ENCODE assay signal across 17 cellular contexts in the genomic region with DNA sequence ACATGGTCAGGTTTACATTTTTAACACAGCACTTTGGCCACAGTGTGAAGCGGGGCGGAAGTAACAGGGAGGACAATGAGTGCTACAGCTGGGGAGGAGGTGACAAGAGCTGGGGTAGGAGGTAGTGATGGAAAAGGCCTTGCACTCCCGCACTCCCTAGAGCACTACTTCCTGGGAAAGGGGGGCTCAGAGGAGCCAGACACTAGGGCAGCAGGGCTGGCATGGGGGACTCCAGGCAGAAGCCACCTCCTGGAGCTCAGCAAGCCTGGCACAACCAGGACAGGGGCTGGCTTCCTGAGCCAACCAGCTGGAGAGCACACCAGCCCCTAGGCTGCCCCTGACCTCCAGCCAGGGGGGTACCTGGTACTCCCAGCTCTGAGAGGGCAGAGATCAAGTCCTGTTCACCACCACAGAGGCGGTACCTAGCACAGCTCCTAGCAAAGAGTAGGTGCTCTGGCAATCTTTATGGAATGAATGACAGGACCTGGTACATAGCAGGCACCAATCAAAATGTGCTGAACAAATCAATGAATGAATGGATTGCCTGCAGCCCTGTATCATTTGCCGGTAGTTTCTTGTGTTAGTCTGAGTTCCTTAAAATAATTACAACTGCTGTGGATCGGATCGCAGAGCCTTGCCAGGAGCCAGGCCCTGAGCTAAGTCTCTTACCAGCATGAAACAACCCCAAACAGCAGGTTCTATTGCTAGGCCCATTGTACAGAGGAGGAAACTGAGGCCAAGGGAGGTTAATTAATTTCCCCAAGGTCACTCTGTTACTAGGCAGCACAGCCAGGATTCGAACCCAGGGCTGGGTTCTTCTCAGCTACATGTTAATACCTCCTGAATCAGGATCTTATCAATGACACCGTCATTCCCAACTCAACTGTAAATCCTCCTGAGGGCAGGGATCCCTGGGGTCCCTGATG. TPM values are rescaled to one million over a fixed set of nuclear protein-coding genes. Genes with fewer than 3 reads are reported as not detected.
A peak's percentile ranks its signal among the peaks of the same experiment; 100 is the strongest.
DNase-seq lines count a peak whose midpoint lies in the region; ATAC-seq and TF ChIP-seq lines count a peak whose summit lies in the region.
"Had no signal": no experiment of that assay in that cellular context is flagged by ENCODE, and none has a peak within 500 bp of the region (broad histone marks: within the 10 kb centered on the region; RNA-seq: fewer than 3 reads in every experiment).

No MANE protein-coding gene starts in this region.

- peak overlapping the region; percentile 23; the same call in 1 of the 2 replicates for H3K9ac ChIP-seq in HCT116 (ENCODE audit: low read length)

- BruUV-seq in HCT116 (replicated peaks; lab: Mats Ljungman, UMichigan) (no TSS peak), PC-9 (replicated peaks; lab: Mats Ljungman, UMichigan) (no TSS peak)

- TF ChIP-seq RAD21 in HCT116 (IDR thresholded peaks at IDR 0.05; ENCODE audit: low read depth): no peak

- peak overlapping the region; percentile 72 for H3K4me2 ChIP-seq in HCT116 (ENCODE audit: low read length)
- H3K4me2 ChIP-seq in PC-9: peak overlapping the region; percentile 52

- CTCF ChIA-PET in HCT116 (lab: Charles Lee): no interaction called here
- CTCF ChIA-PET in PC-9 (lab: Charles Lee): no interaction called here

- no peaks in the 10 kb centered on the region for H3K27me3 Mint-ChIP-seq in effector memory CD8-positive, alpha-beta T cell
- no peaks in the 10 kb centered on the region for H3K27me3 Mint-ChIP-seq in neural crest cell (ENCODE audit: low read depth)
- H3K27me3 Mint-ChIP-seq: activated CD4-positive, alpha-beta T cell treated with anti-CD3 and anti-CD28 coated beads, Interleukin-2, amount 10 ng/mL, durations not matched to agents 24 days and 14 days had no signal

- peaks cover 22 to 50% of the 10 kb centered on the region in 2 donors for H3K4me1 Mint-ChIP-seq in effector memory CD8-positive, alpha-beta T cell (ENCODE audit: low read depth in 2 of 2)
- peaks cover 51% of the 10 kb centered on the region for H3K4me1 Mint-ChIP-seq in neural crest cell

- intact Hi-C loops in HCT116 (cut with micrococcal nuclease) (no loop called here), PC-9 (cut with micrococcal nuclease; ENCODE audit: unreplicated experiment) (no loop called here)

- H2AFZ ChIP-seq in HCT116 (ENCODE audit: low read depth, low read length, poor library complexity, severe bottlenecking) (no peak overlapping the region), PC-9 (no peak overlapping the region)

- H3K79me2 ChIP-seq in HCT116 (ENCODE audit: insufficient read depth, low read length) (no peaks in the 10 kb centered on the region; the same call in 1 of the 2 replicates), PC-9 (ENCODE audit: low read depth) (peaks cover 49% of the 10 kb centered on the region)

- H3K4me1 ChIP-seq in HCT116 (ENCODE audit: control insufficient read depth in 1 of 2, insufficient read depth in 2 of 2, low read length in 2 of 2): peaks cover 37 to 41% of the 10 kb centered on the region in 2 experiments
- H3K4me1 ChIP-seq in PC-9 (replicated peaks; ENCODE audit: insufficient read depth): peaks cover 52% of the 10 kb centered on the region
- H3K4me1 ChIP-seq: body of pancreas, psoas muscle, SJCRH30 had no signal

- no peak for TF ChIP-seq CTCF in HCT116 (IDR thresholded peaks at IDR 0.05 in 2 of 3, conservative IDR thresholded peaks at IDR 0.05 in 1 of 3; ENCODE audit: borderline replicate concordance in 1 of 3, insufficient read depth in 1 of 3, low read depth in 2 of 3, low read length in 2 of 3)
- TF ChIP-seq CTCF in PC-9 (conservative IDR thresholded peaks at IDR 0.05): no peak
- no peak for TF ChIP-seq CTCF in neural crest cell (conservative IDR thresholded peaks at IDR 0.05)

- H3K27ac ChIP-seq in HCT116 (ENCODE audit: low read depth, low read length) (no peak overlapping the region), PC-9 (no peak overlapping the region; the same call in 1 of the 2 replicates)
- H3K27ac ChIP-seq: body of pancreas, psoas muscle, SJCRH30 had no signal

- H3K36me3 Mint-ChIP-seq in effector memory CD8-positive, alpha-beta T cell (ENCODE audit: insufficient read depth): peaks cover 15% of the 10 kb centered on the region
- H3K36me3 Mint-ChIP-seq in neural crest cell (ENCODE audit: low read depth): no peaks in the 10 kb centered on the region

- H3K9me2 ChIP-seq in HCT116 (ENCODE audit: insufficient read depth) (no peaks in the 10 kb centered on the region), PC-9 (ENCODE audit: insufficient read depth) (no peaks in the 10 kb centered on the region)

- no peak for TF ChIP-seq POLR2A in HCT116 (IDR thresholded peaks at IDR 0.05; ENCODE audit: borderline replicate concordance, extremely low read depth, insufficient read depth, insufficient read length)

- H3K9me3 ChIP-seq in HCT116 (ENCODE audit: control insufficient read depth in 1 of 2, insufficient read depth in 1 of 2, low read depth in 1 of 2, low read length in 2 of 2): no peaks in the 10 kb centered on the region
- H3K9me3 ChIP-seq in PC-9 (ENCODE audit: insufficient read depth, low read depth): no peaks in the 10 kb centered on the region
- H3K9me3 ChIP-seq: body of pancreas, psoas muscle, SJCRH30 had no signal

- DNase-seq in HCT116 (ENCODE audit: low read depth, low spot score) (no peak), PC-9 (no peak), neural crest cell (ENCODE audit: low read depth, low spot score) (no peak), amygdala (lab: John Stamatoyannopoulos, UW) (no peak)
- peak; percentile 23 to 31 (median 26) for DNase-seq in effector memory CD8-positive, alpha-beta T cell
- no peak for DNase-seq in effector CD4-positive, alpha-beta T cell
- DNase-seq in stimulated activated CD4-positive, alpha-beta T cell treated with anti-CD3 and anti-CD28 coated beads, Interleukin-12 subunit alpha, Interleukin-12 subunit beta, amount 100 ng/mL, for 4 hours: no peak
- DNase-seq: activated CD4-positive, alpha-beta T cell treated with anti-CD3 and anti-CD28 coated beads, Interleukin-2, amount 10 ng/mL, durations not matched to agents 24 days and 14 days; dorsolateral prefrontal cortex; Kasumi-1; NCI-H1436; NCI-H345; psoas muscle; SJCRH30; stimulated activated CD4-positive, alpha-beta T cell treated with anti-CD3 and anti-CD28 coated beads, Interleukin-15, amount 100 ng/mL, for 24 hours had no signal

- H3F3A ChIP-seq in PC-9 (ENCODE audit: insufficient read depth, low read depth): peaks cover 10% of the 10 kb centered on the region; the same call in 1 of the 2 replicates

- no peak overlapping the region for H3K27ac Mint-ChIP-seq in effector memory CD8-positive, alpha-beta T cell
- peak overlapping the region; percentile 1 for H3K27ac Mint-ChIP-seq in neural crest cell (ENCODE audit: unreplicated experiment)
- H3K27ac Mint-ChIP-seq: activated CD4-positive, alpha-beta T cell treated with anti-CD3 and anti-CD28 coated beads, Interleukin-2, amount 10 ng/mL, durations not matched to agents 24 days and 14 days; activated T-helper 2 cell treated with anti-CD3 and anti-CD28 coated beads, Interferon-gamma antibody, Interleukin-2, Interleukin-4, amounts not matched to agents 10 μg/mL and 5 μg/mL and 100 μg/mL, durations not matched to agents 14 hours and 24 hours and 36 hours had no signal

- H3K36me3 ChIP-seq in HCT116 (ENCODE audit: control insufficient read depth in 1 of 2, insufficient read depth in 2 of 2, low read length in 2 of 2) (no peaks in the 10 kb centered on the region), PC-9 (ENCODE audit: low read depth) (no peaks in the 10 kb centered on the region)
- H3K36me3 ChIP-seq: SJCRH30 had no signal

- H3K4me3 ChIP-seq in HCT116 (replicated peaks in 1 of 2; ENCODE audit: low read depth in 1 of 2, low read length in 2 of 2) (peak overlapping the region in 1 of 2 experiments; percentile 30; a peak in 2 of 4 replicates), PC-9 (no peak overlapping the region)
- H3K4me3 ChIP-seq: body of pancreas, dorsolateral prefrontal cortex, psoas muscle, SJCRH30 had no signal

- H3K27me3 ChIP-seq in HCT116 (ENCODE audit: insufficient read depth, low read length): no peaks in the 10 kb centered on the region
- H3K27me3 ChIP-seq in PC-9 (ENCODE audit: insufficient read depth, low read depth): no peaks in the 10 kb centered on the region
- H3K27me3 ChIP-seq: body of pancreas, dorsolateral prefrontal cortex had no signal

- H4K20me1 ChIP-seq in HCT116 (ENCODE audit: insufficient read depth) (no peaks in the 10 kb centered on the region), PC-9 (ENCODE audit: insufficient read depth) (no peaks in the 10 kb centered on the region)

- peak overlapping the region in 1 of 2 donors; percentile 37 for H3K4me3 Mint-ChIP-seq in effector memory CD8-positive, alpha-beta T cell
- no peak overlapping the region for H3K4me3 Mint-ChIP-seq in neural crest cell
- H3K4me3 Mint-ChIP-seq: activated CD4-positive, alpha-beta T cell treated with anti-CD3 and anti-CD28 coated beads, Interleukin-2, amount 10 ng/mL, durations not matched to agents 24 days and 14 days had no signal

- POLR2A ChIA-PET in HCT116 (lab: Charles Lee): interaction anchor here (0.6 kb wide), 1 partner anchor 196 kb away, joined by 7 read pairs; no protein-coding TSS in a partner anchor
- POLR2A ChIA-PET in PC-9 (lab: Charles Lee; ENCODE audit: unreplicated experiment): interaction anchor here (0.7 kb wide), 1 partner anchor 267 kb away, joined by 4 read pairs; no protein-coding TSS in a partner anchor

- ATAC-seq in HCT116: no peak
- peak; percentile 84 for ATAC-seq in effector memory CD8-positive, alpha-beta T cell (replicated peaks)
- ATAC-seq: body of pancreas, psoas muscle had no signal

- RAD21 ChIA-PET in HCT116 (lab: Charles Lee; ENCODE audit: low non-redundant PET in 1 of 2, low total read pairs in 2 of 2, uncharacterized antibody in 2 of 2, unreplicated experiment in 2 of 2): no interaction called here

- no peaks in the 10 kb centered on the region for H3K9me3 Mint-ChIP-seq in effector memory CD8-positive, alpha-beta T cell
- no peaks in the 10 kb centered on the region for H3K9me3 Mint-ChIP-seq in neural crest cell
- H3K9me3 Mint-ChIP-seq: activated CD4-positive, alpha-beta T cell treated with anti-CD3 and anti-CD28 coated beads, Interleukin-2, amount 10 ng/mL, durations not matched to agents 24 days and 14 days; activated T-helper 2 cell treated with anti-CD3 and anti-CD28 coated beads, Interferon-gamma antibody, Interleukin-2, Interleukin-4, amounts not matched to agents 10 μg/mL and 5 μg/mL and 100 μg/mL, durations not matched to agents 14 hours and 24 hours and 36 hours had no signal

TF ChIP-seq in HCT116, 20 proteins besides CTCF, POLR2A, EP300 and RAD21:
- TF ChIP-seq FOSL1 (IDR thresholded peaks at IDR 0.05; ENCODE audit: low read depth): no peak
- no peak for TF ChIP-seq SIN3A (IDR thresholded peaks at IDR 0.05; ENCODE audit: low read depth)
- TF ChIP-seq YY1 (IDR thresholded peaks at IDR 0.05; ENCODE audit: extremely low read depth, insufficient replicate concordance, low read depth, low read length): no peak
- TF ChIP-seq TCF7L2 (IDR thresholded peaks at IDR 0.05; ENCODE audit: borderline replicate concordance, extremely low read depth, insufficient read depth, insufficient read length): no peak

RNA-seq across cellular contexts. Expression of a gene that starts 15.5 kb away (rescaled TPM):
- 5.9 TPM for total RNA-seq in HCT116 (2021; ENCODE audit: unreplicated experiment)
- polyA plus RNA-seq in HCT116 (2012): 3.8 and 5.6 TPM in 2 replicates
- total RNA-seq in PC-9 (2021): 40.9 and 44.0 TPM in 2 replicates
- 52.3 and 53.6 TPM in 2 replicates for total RNA-seq in neural crest cell

Comparison
In these comparisons a context has a peak if more than half of its experiments do, and no peak if none do; other contexts are left out.
1. DNase-seq: peak in effector memory CD8-positive, alpha-beta T cell (3 of 3); none in HCT116 (single experiment), PC-9 (0 of 2), neural crest cell (single experiment), effector CD4-positive, alpha-beta T cell (single experiment), stimulated activated CD4-positive, alpha-beta T cell treated with anti-CD3 and anti-CD28 coated beads, Interleukin-12 subunit alpha, Interleukin-12 subunit beta, amount 100 ng/mL, for 4 hours (single experiment) and amygdala (0 of 56).